In the genomic region with DNA sequence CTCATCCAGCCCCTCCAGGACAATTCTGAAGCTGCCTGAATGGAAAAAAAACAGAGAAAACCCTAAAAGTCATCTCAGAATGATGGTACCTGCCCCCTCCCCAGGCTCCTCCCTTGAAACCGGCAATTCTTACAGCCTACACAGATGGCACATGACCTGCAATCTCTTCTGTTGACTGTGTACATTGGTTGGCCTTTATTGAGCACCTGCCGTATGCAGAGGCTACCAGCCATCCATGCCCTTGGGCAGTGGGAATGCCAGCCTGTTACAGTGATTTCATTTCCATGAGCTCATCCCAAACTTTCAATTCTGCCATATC, we compare ENCODE assay signal across 18 cellular contexts. TPM values are rescaled to one million over a fixed set of nuclear protein-coding genes. Genes with fewer than 3 reads are reported as not detected.
DNase-seq lines count a peak whose midpoint lies in the region; ATAC-seq, FAIRE-seq and TF ChIP-seq lines count a peak whose summit lies in the region.
"Had no signal": no experiment of that assay in that cellular context is flagged by ENCODE, and none has a peak within 500 bp of the region (broad histone marks: within the 10 kb centered on the region; RNA-seq: fewer than 3 reads in every experiment).

No MANE protein-coding gene starts in this region.

- H3K36me3 Mint-ChIP-seq in GM23338 (ENCODE audit: low read depth) = no peaks in the 10 kb centered on the region
- H3K36me3 Mint-ChIP-seq: CD4-positive, CD25-positive, alpha-beta regulatory T cell had no signal

- TF ChIP-seq CTCF in GM23338 (conservative IDR thresholded peaks at IDR 0.05; ENCODE audit: low read depth in 2 of 2) (no peak), H1 (IDR thresholded peaks at IDR 0.05; ENCODE audit: control extremely low read depth in 1 of 3, insufficient read depth in 1 of 3, low read depth in 1 of 3, low read length in 3 of 3) (no peak), mucosa of descending colon (IDR thresholded peaks at IDR 0.05) (no peak), pancreas (IDR thresholded peaks at IDR 0.05) (no peak)

- H3K14ac ChIP-seq in H1 (ENCODE audit: insufficient read length) = no peak overlapping the region

- H2BK5ac ChIP-seq in H1 (ENCODE audit: low read depth, low read length) = peak overlapping the region; percentile 13; the same call in 1 of the 2 replicates

- H3K36me3 ChIP-seq in BLaER1 treated with 17β-estradiol and CSF1 and Interleukin-3, amounts not matched to agents 10 nM and 100 nM = no peaks in the 10 kb centered on the region
- H3K36me3 ChIP-seq in GM23338 (ENCODE audit: insufficient read depth) (no peaks in the 10 kb centered on the region), H1 (ENCODE audit: control insufficient read depth in 2 of 4, insufficient read depth in 4 of 4, low read length in 3 of 4) (0 out of 8 replicates have a peak, but pooled peaks cover 0 to 2% (median 0%) of the 10 kb centered on the region in 4 experiments), mucosa of descending colon (ENCODE audit: low read depth) (no peaks in the 10 kb centered on the region), pancreas (no peaks in the 10 kb centered on the region)
- H3K36me3 ChIP-seq: BE2C had no signal

- H3K79me1 ChIP-seq in H1 (ENCODE audit: low read depth, low read length) = no peaks in the 10 kb centered on the region

- H3K4me1 Mint-ChIP-seq in GM23338 = peaks cover 54% of the 10 kb centered on the region

- H3K56ac ChIP-seq in H1 (replicated peaks; ENCODE audit: insufficient read length, low read depth, low read length) = no peak overlapping the region

- DNase-seq in GM23338 (ENCODE audit: low spot score) = no peak
- DNase-seq in H1 (ENCODE audit: low read depth in 1 of 2, low spot score in 2 of 2) = no peak
- no peak for DNase-seq in mucosa of descending colon
- DNase-seq in pancreas = no peak
- no peak for DNase-seq in COLO829 (ENCODE audit: low spot score)
- DNase-seq: BE2C; CD4-positive, CD25-positive, alpha-beta regulatory T cell; DMS79; H7 had no signal

- no peak overlapping the region for H2BK120ac ChIP-seq in H1 (replicated peaks; ENCODE audit: low read depth, low read length)

- H3K27me3 ChIP-seq in BLaER1 treated with 17β-estradiol and CSF1 and Interleukin-3, amounts not matched to agents 10 nM and 100 nM = peaks cover 0 to 11% (median 0%) of the 10 kb centered on the region in 11 experiments; a peak in 1 of 22 replicates
- H3K27me3 ChIP-seq in GM23338 (ENCODE audit: insufficient read depth) (no peaks in the 10 kb centered on the region), H1 (replicated peaks in 1 of 4; ENCODE audit: control insufficient read depth in 3 of 4, extremely low read depth in 1 of 4, insufficient read depth in 3 of 4, low read length in 3 of 4) (no peaks in the 10 kb centered on the region; a peak in 1 of 7 replicates), pancreas (no peaks in the 10 kb centered on the region)
- H3K27me3 ChIP-seq: BE2C had no signal

- POLR2A ChIA-PET in H1 (lab: Charles Lee; ENCODE audit: partially characterized antibody) = interaction anchor here (0.7 to 1.5 kb wide), 4 partner anchors 23 to 87 kb away, joined by 3 read pairs; a partner anchor contains a TSS

- WGBS in H1 (ENCODE audit: extremely low coverage in 1 of 2, insufficient coverage in 1 of 2, insufficient read length in 1 of 2, insufficient replicate concordance in 2 of 2, low coverage in 1 of 2, low lambda C conversion rate in 2 of 2, missing lambda C conversion rate in 1 of 2), 2 experiments = 80% methylated on average over 2 of the region's 2 CpGs; no CpG with 5 or more reads in 1 of the 2 experiments
- 59 to 77% methylated on average over 2 of the region's 2 CpGs for WGBS in pancreas, 2 donors

- H3K4ac ChIP-seq in H1 (replicated peaks; ENCODE audit: insufficient read length, low read depth, low read length) = no peak overlapping the region

- H3K4me3 ChIP-seq in BLaER1 treated with 17β-estradiol and CSF1 and Interleukin-3, amounts not matched to agents 10 nM and 100 nM = no peak overlapping the region
- H3K4me3 ChIP-seq in GM23338 = peak overlapping the region; percentile 34; the same call in 1 of the 2 replicates
- no peak overlapping the region for H3K4me3 ChIP-seq in H1 (ENCODE audit: extremely low read depth in 1 of 4, insufficient read depth in 2 of 4, low read depth in 3 of 4, low read length in 4 of 4)
- H3K4me3 ChIP-seq in mucosa of descending colon = no peak overlapping the region
- no peak overlapping the region for H3K4me3 ChIP-seq in pancreas
- H3K4me3 ChIP-seq: A549 had no signal

- no peaks in the 10 kb centered on the region for H3F3A ChIP-seq in GM23338 (replicated peaks; ENCODE audit: low read depth)

- no peak overlapping the region for H4K91ac ChIP-seq in H1 (replicated peaks; ENCODE audit: insufficient read length, low read length)

- H2BK20ac ChIP-seq in H1 (ENCODE audit: low read length) = no peak overlapping the region; the same call in 1 of the 2 replicates

- no peak overlapping the region for H4K8ac ChIP-seq in H1 (ENCODE audit: extremely low read depth, insufficient read depth, low read length)

- TF ChIP-seq EP300 in H1 (IDR thresholded peaks at IDR 0.05; ENCODE audit: borderline replicate concordance in 1 of 2, low read depth in 2 of 2, low read length in 2 of 2) = no peak

- TF ChIP-seq POLR2A in H1 (IDR thresholded peaks at IDR 0.05; ENCODE audit: control extremely low read depth in 1 of 2, low read depth in 2 of 2, low read length in 2 of 2) = no peak

- no peak for TF ChIP-seq RAD21 in H1 (IDR thresholded peaks at IDR 0.05 in 1 of 2, conservative IDR thresholded peaks at IDR 0.05 in 1 of 2; ENCODE audit: low read depth in 2 of 2, low read length in 2 of 2)

- intact Hi-C loops in mucosa of descending colon (cut with DNase I, micrococcal nuclease) = loop anchor here in 1 of 2 donors (5.0 kb wide), 1 partner anchor 82 kb away; no protein-coding TSS in a partner anchor
- intact Hi-C loops in pancreas (cut with DNase I) = loop anchor here in 1 of 3 donors (5.0 kb wide), 1 partner anchor 82 kb away; no protein-coding TSS in a partner anchor

- no peaks in the 10 kb centered on the region for H3K9me3 Mint-ChIP-seq in GM23338
- H3K9me3 Mint-ChIP-seq: CD4-positive, CD25-positive, alpha-beta regulatory T cell had no signal

- no peak overlapping the region for H2BK12ac ChIP-seq in H1 (ENCODE audit: low read depth, low read length)

- no peak overlapping the region for H2AFZ ChIP-seq in GM23338
- no peak overlapping the region for H2AFZ ChIP-seq in H1 (ENCODE audit: low read length)

- peak overlapping the region; percentile 49; the same call in 2 of the 3 replicates for H3K4me3 Mint-ChIP-seq in GM23338
- H3K4me3 Mint-ChIP-seq: CD4-positive, CD25-positive, alpha-beta regulatory T cell had no signal

- H3K18ac ChIP-seq in H1 (ENCODE audit: extremely low read depth, low read length) = no peak overlapping the region

- no peak overlapping the region for H3K23ac ChIP-seq in H1 (ENCODE audit: insufficient read length)

- no peaks in the 10 kb centered on the region for H3K9me2 ChIP-seq in GM23338 (ENCODE audit: insufficient read depth)

- no peak overlapping the region for H2BK15ac ChIP-seq in H1 (ENCODE audit: low read length)

- FAIRE-seq in H1 (lab: Jason Lieb, UNC) = no peak
- FAIRE-seq in pancreas (lab: Jason Lieb, UNC) = no peak
- FAIRE-seq: A549, GM12891, GM19239 had no signal

- no peak overlapping the region for H4K5ac ChIP-seq in H1 (ENCODE audit: insufficient read length, low read depth, low read length)

- H3K79me2 ChIP-seq in GM23338 (replicated peaks; ENCODE audit: insufficient read depth) = no peaks in the 10 kb centered on the region
- H3K79me2 ChIP-seq in H1 (ENCODE audit: control insufficient read depth in 1 of 2, insufficient read depth in 2 of 2, low read length in 2 of 2) = no peaks in the 10 kb centered on the region

- peaks cover 0 to 51% (median 0%) of the 10 kb centered on the region in 11 experiments; a peak in 7 of 22 replicates for H4K20me1 ChIP-seq in BLaER1 treated with 17β-estradiol and CSF1 and Interleukin-3, amounts not matched to agents 10 nM and 100 nM
- H4K20me1 ChIP-seq in GM23338 (replicated peaks; ENCODE audit: insufficient read depth) (no peaks in the 10 kb centered on the region), H1 (replicated peaks in 1 of 2; ENCODE audit: control insufficient read depth in 1 of 2, insufficient read depth in 2 of 2, low read length in 2 of 2) (no peaks in the 10 kb centered on the region)

- no peak overlapping the region; a peak in 1 of 22 replicates for H3K9ac ChIP-seq in BLaER1 treated with 17β-estradiol and CSF1 and Interleukin-3, amounts not matched to agents 10 nM and 100 nM
- H3K9ac ChIP-seq in H1 (replicated peaks in 1 of 4; ENCODE audit: extremely low read depth in 1 of 4, low read depth in 3 of 4, low read length in 3 of 4) = no peak overlapping the region
- H3K9ac ChIP-seq: KMS-11 had no signal

- H2AK5ac ChIP-seq in H1 (ENCODE audit: low read depth, low read length) = no peak overlapping the region

- peaks cover 31 to 60% (median 58%) of the 10 kb centered on the region in 10 experiments for H3K4me1 ChIP-seq in BLaER1 treated with 17β-estradiol and CSF1 and Interleukin-3, amounts not matched to agents 10 nM and 100 nM
- H3K4me1 ChIP-seq in GM23338 (ENCODE audit: insufficient read depth) (peaks cover 41% of the 10 kb centered on the region), H1 (replicated peaks in 1 of 4; ENCODE audit: control insufficient read depth in 3 of 4, insufficient read depth in 4 of 4, low read length in 3 of 4) (peaks cover 5 to 21% (median 17%) of the 10 kb centered on the region in 4 experiments), mucosa of descending colon (ENCODE audit: low read depth) (no peaks in the 10 kb centered on the region), pancreas (no peaks in the 10 kb centered on the region)
- H3K4me1 ChIP-seq: A549, BE2C had no signal

- peak overlapping the region; percentile 53 to 94 (median 77); a peak in 21 of 22 replicates for H3K4me2 ChIP-seq in BLaER1 treated with 17β-estradiol and CSF1 and Interleukin-3, amounts not matched to agents 10 nM and 100 nM
- H3K4me2 ChIP-seq in GM23338 = peak overlapping the region; percentile 69
- H3K4me2 ChIP-seq in H1 (ENCODE audit: insufficient read depth in 1 of 2, low read depth in 2 of 2, low read length in 2 of 2) = no peak overlapping the region; a peak in 1 of 4 replicates
- H3K4me2 ChIP-seq: A549, KMS-11 had no signal

- no peaks in the 10 kb centered on the region for H3K9me3 ChIP-seq in BLaER1 treated with 17β-estradiol and CSF1 and Interleukin-3, amounts not matched to agents 10 nM and 100 nM (replicated peaks in 1 of 11)
- no peaks in the 10 kb centered on the region for H3K9me3 ChIP-seq in H1 (ENCODE audit: insufficient read depth in 2 of 2, low read depth in 1 of 2, low read length in 1 of 2)
- no peaks in the 10 kb centered on the region for H3K9me3 ChIP-seq in mucosa of descending colon
- H3K9me3 ChIP-seq in pancreas = no peaks in the 10 kb centered on the region
- H3K9me3 ChIP-seq: A549, BE2C had no signal

- H3K27ac ChIP-seq in BLaER1 treated with 17β-estradiol and CSF1 and Interleukin-3, amounts not matched to agents 10 nM and 100 nM = no peak overlapping the region
- no peak overlapping the region for H3K27ac ChIP-seq in GM23338 (ENCODE audit: low read depth)
- no peak overlapping the region for H3K27ac ChIP-seq in H1 (ENCODE audit: low read depth, low read length)
- no peak overlapping the region for H3K27ac ChIP-seq in pancreas
- H3K27ac ChIP-seq: A549, KMS-11 had no signal

- no peak overlapping the region for H3K27ac Mint-ChIP-seq in GM23338
- H3K27ac Mint-ChIP-seq: CD4-positive, CD25-positive, alpha-beta regulatory T cell had no signal

- no peaks in the 10 kb centered on the region for H3K23me2 ChIP-seq in H1 (ENCODE audit: low read depth, low read length)

- H3K27me3 Mint-ChIP-seq in GM23338 (ENCODE audit: insufficient read depth, low read depth, poor library complexity) = peaks cover 9% of the 10 kb centered on the region

- CTCF ChIA-PET in H1 (lab: Charles Lee; ENCODE audit: partially characterized antibody) = interaction anchor here (0.8 to 6.3 kb wide), 38 partner anchors 11 to 263 kb away, joined by 3 to 113 read pairs (median 6); a partner anchor contains a TSS

- ATAC-seq in GM23338 (no peak), mucosa of descending colon (peak; percentile 48), pancreas (no peak), HG03439 (IDR thresholded peaks at IDR 0.05; ENCODE audit: unreplicated experiment) (no peak), GM19395 (IDR thresholded peaks at IDR 0.05; ENCODE audit: unreplicated experiment) (no peak)

RNA-seq across cellular contexts. Expression of a gene that starts 57.1 kb away (rescaled TPM):
- 7.9 and 12.6 TPM in 2 replicates for total RNA-seq in GM23338 (2014; rRNA removed; shearing (Covaris generic))
- polyA plus RNA-seq in GM23338 (2016; fragmentation: Nextera tagmentation; extraction: Ambion mirVana) (3.9 and 4.2 TPM in 2 replicates), H1 (2011; rRNA removed) (2.4 and 3.3 TPM in 2 replicates), pancreas (under 1 TPM; 0.14 to 0.34 TPM)
- total RNA-seq in H1 (2021; fragmentation: NEBNext Ultra II Directional; extraction: Animal tissue kit (Norgen Biotek cat#: 25700)) = 4.8 and 4.9 TPM in 2 replicates
- polyA plus RNA-seq in H1 (2011; cell fraction: cytosol; rRNA removed) = 2.8 TPM
- polyA plus RNA-seq in H1 (2011; cell fraction: nucleus; rRNA removed) = 3.5 TPM
- 2.2 to 3.8 TPM (median 3.0 TPM) in 4 replicates for polyA plus RNA-seq in H1 (2012, experiment 1 of 2)
- 1.8 TPM for polyA plus RNA-seq in H1 (2012, experiment 2 of 2)
- 3.2 TPM for polyA plus RNA-seq in H1 (2013, experiment 1 of 2)
- polyA plus RNA-seq in H1 (2013, experiment 2 of 2) = 3.2 TPM
- polyA minus RNA-seq in H1 (2011; rRNA and poly(A)+ RNA removed) = 1.1 and 2.1 TPM in 2 replicates
- 3.4 TPM for polyA minus RNA-seq in H1 (2011; cell fraction: cytosol; rRNA and poly(A)+ RNA removed)
- polyA minus RNA-seq in H1 (2011; cell fraction: nucleus; rRNA and poly(A)+ RNA removed) = 3.5 TPM
- total RNA-seq in mucosa of descending colon (1 to 10 TPM in 2 of 3 donors, under 1 TPM in 1; 0.96 to 3.6 (median 1.6) TPM), pancreas (under 1 TPM in 5 of 6 donors, not detected in 1; 0.13 to 0.37 (median 0.28) TPM)
- total RNA-seq: CD4-positive, CD25-positive, alpha-beta regulatory T cell; G401 had no signal
- polyA plus RNA-seq: AG04450; CD4-positive, CD25-positive, alpha-beta regulatory T cell had no signal

Comparison
In these comparisons a context has a peak if more than half of its experiments do, and no peak if none do; other contexts are left out.
1. H3K4me2 ChIP-seq: peak in BLaER1 treated with 17β-estradiol and CSF1 and Interleukin-3, amounts not matched to agents 10 nM and 100 nM (11 of 11) and GM23338 (single experiment); none in H1 (0 of 2).